ENCODE assay signal across 26 cellular contexts in genomic region chr10:2627969-2628368, GRCh38.
"Had no signal": no experiment of that assay in that cellular context is flagged by ENCODE, and none has a peak within 500 bp of the region (broad histone marks: within the 10 kb centered on the region; RNA-seq: fewer than 3 reads in every experiment).

No MANE protein-coding gene starts in this region.

- ATAC-seq: stimulated activated effector memory CD8-positive, alpha-beta T cell treated with anti-CD3 and anti-CD28 coated beads, Interleukin-12 subunit alpha, Interleukin-12 subunit beta, amount 100 ng/mL, for 72 hours; stimulated activated memory B cell treated with anti-CD40 and anti-IgM and Interleukin-4, amounts not matched to agents 10 μg/mL and 1 μg/mL and 100 μg/mL, for 72 hours; stimulated activated naive B cell treated with anti-CD40 and anti-IgM and Interleukin-4, amounts not matched to agents 10 μg/mL and 1 μg/mL and 100 μg/mL, for 72 hours; stimulated activated naive CD8-positive, alpha-beta T cell treated with anti-CD3 and anti-CD28 coated beads, Interleukin-15, amount 100 ng/mL, for 72 hours; stimulated activated naive CD8-positive, alpha-beta T cell treated with anti-CD3 and anti-CD28 coated beads, Interleukin-15, Interleukin-2, amounts not matched to agents 100 U/mL and 50 U/mL, for 24 hours; upper lobe of right lung had no signal

- DNase-seq: stimulated activated CD4-positive, alpha-beta T cell treated with anti-CD3 and anti-CD28 coated beads, Interleukin-2, amount 100 ng/mL, for 48 hours; stimulated activated CD4-positive, alpha-beta T cell treated with anti-CD3 and anti-CD28 coated beads, Interleukin-4, amount 100 ng/mL, for 1 hour; stimulated activated CD4-positive, alpha-beta T cell treated with anti-CD3 and anti-CD28 coated beads, Interleukin-4, amount 100 ng/mL, for 24 hours; stimulated activated CD4-positive, alpha-beta T cell treated with anti-CD3 and anti-CD28 coated beads, Interleukin-4, amount 100 ng/mL, for 4 hours; stimulated activated CD8-positive, alpha-beta memory T cell treated with anti-CD3 and anti-CD28 coated beads, Interleukin-4, amount 100 ng/mL, for 48 hours; stimulated activated naive B cell treated with anti-CD40 and anti-IgM and Interleukin-4, amounts not matched to agents 10 μg/mL and 1 μg/mL and 100 μg/mL, for 72 hours; stimulated activated naive CD4-positive, alpha-beta T cell; stimulated activated naive CD4-positive, alpha-beta T cell treated with Interleukin-2 at 50 U/mL for 16 hours; stimulated activated naive CD8-positive, alpha-beta T cell treated with anti-CD3 and anti-CD28 coated beads, Interleukin-15, amount 100 ng/mL, for 72 hours; stimulated activated naive CD8-positive, alpha-beta T cell treated with anti-CD3 and anti-CD28 coated beads, Interleukin-15, Interleukin-2, amounts not matched to agents 100 U/mL and 50 U/mL, for 24 hours; stomach; substantia nigra; testis; thyroid gland; tibial artery; transverse colon; trophoblast cell; upper lobe of left lung; upper lobe of right lung; uterus had no signal

- H3K36me3 ChIP-seq: stomach, suprapubic skin, thoracic aorta, thyroid gland, tibial artery, tibial nerve, transverse colon, upper lobe of left lung, upper lobe of right lung, uterus had no signal

- FAIRE-seq: urothelium cell line had no signal

- H3K4me3 ChIP-seq: stomach, suprapubic skin, testis, thoracic aorta, thyroid gland, tibial artery, tibial nerve, transverse colon, upper lobe of left lung, upper lobe of right lung, uterus had no signal

- H3K4me1 ChIP-seq: stomach, suprapubic skin, testis, thyroid gland, tibial artery, tibial nerve, transverse colon, upper lobe of left lung, upper lobe of right lung, uterus had no signal

- H3K27me3 ChIP-seq: suprapubic skin, testis, thyroid gland, tibial nerve, transverse colon, upper lobe of left lung, upper lobe of right lung, uterus had no signal

- H3K27ac ChIP-seq: stomach, suprapubic skin, testis, thoracic aorta, thyroid gland, tibial artery, tibial nerve, transverse colon, upper lobe of left lung, upper lobe of right lung, uterus had no signal

- H3K9me3 ChIP-seq: stomach, suprapubic skin, testis, thoracic aorta, thyroid gland, tibial artery, transverse colon, upper lobe of left lung, upper lobe of right lung, uterus had no signal
